ENCODE assay signal across 19 cellular contexts in the genomic region with DNA sequence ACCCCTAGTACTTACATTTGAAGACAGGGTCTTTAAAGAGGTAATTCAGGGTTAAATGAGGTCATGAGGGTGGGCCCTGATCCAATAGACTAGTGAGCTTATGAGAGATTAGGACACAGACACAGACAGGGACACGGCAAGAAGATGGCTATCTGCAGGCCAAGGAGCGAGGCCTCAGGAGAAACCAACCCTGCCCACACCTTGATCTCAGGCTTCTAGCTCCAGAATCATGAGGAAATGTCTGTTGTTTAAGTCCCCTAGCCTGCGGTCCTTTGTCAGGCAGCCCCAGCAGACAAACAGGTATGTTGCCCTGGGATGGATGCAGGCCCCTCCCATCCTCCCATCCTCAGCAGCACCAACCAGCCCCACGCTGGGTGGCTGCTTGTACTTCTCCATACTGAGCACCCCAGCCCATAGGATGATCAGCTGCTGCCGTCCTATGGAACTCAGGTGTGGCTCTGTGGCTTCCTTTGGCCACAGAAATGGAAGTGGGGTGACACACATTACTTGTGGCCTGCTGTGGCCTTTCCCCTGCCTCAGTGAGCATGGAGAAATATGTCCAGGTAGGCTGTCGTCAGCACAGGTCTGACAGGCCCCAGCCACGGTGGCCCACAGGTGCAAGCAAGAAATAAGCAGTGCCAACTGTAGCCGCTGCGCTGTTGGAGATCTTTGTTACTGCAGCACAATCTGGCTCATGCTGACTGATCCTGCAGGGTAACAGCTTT.
"Had no signal": no experiment of that assay in that cellular context is flagged by ENCODE, and none has a peak within 500 bp of the region (broad histone marks: within the 10 kb centered on the region; RNA-seq: fewer than 3 reads in every experiment).

No MANE protein-coding gene starts in this region.

- ATAC-seq: activated CD8-positive, alpha-beta T cell treated with anti-CD3 and anti-CD28 coated beads for 36 hours; foreskin keratinocyte; natural killer cell treated with Interleukin-12 subunit alpha and Interleukin-12 subunit beta and Interleukin-15 and Interleukin-18, amount 100 ng/mL, for 72 hours had no signal

- H3K9me3 ChIP-seq: ascending aorta, colonic mucosa, thyroid gland had no signal

- H3K27me3 Mint-ChIP-seq: activated B cell treated with CpG ODN at 0.5 μM for 24 hours; activated CD8-positive, alpha-beta T cell treated with anti-CD3 and anti-CD28 coated beads for 36 hours; activated naive CD4-positive, alpha-beta T cell treated with anti-CD3 and anti-CD28 coated beads, Interleukin-2, amount 10 ng/mL, durations not matched to agents 7 days and 5 days; central memory CD8-positive, alpha-beta T cell; natural killer cell treated with Interleukin-12 subunit alpha and Interleukin-12 subunit beta and Interleukin-15 and Interleukin-18, amount 100 ng/mL, for 72 hours had no signal

- H3K4me1 ChIP-seq: colonic mucosa had no signal

- H3K36me3 Mint-ChIP-seq: natural killer cell treated with Interleukin-12 subunit alpha and Interleukin-12 subunit beta and Interleukin-15 and Interleukin-18, amount 100 ng/mL, for 72 hours had no signal

- H3K9me3 Mint-ChIP-seq: activated B cell treated with CpG ODN at 0.5 μM for 24 hours; activated CD8-positive, alpha-beta T cell treated with anti-CD3 and anti-CD28 coated beads for 36 hours; central memory CD8-positive, alpha-beta T cell; natural killer cell treated with Interleukin-12 subunit alpha and Interleukin-12 subunit beta and Interleukin-15 and Interleukin-18, amount 100 ng/mL, for 72 hours had no signal

- H3K27me3 ChIP-seq: ascending aorta, colonic mucosa, foreskin keratinocyte, thyroid gland had no signal

- H3K36me3 ChIP-seq: colonic mucosa had no signal

- H3K4me3 Mint-ChIP-seq: activated B cell treated with CpG ODN at 0.5 μM for 24 hours; activated CD8-positive, alpha-beta T cell treated with anti-CD3 and anti-CD28 coated beads for 36 hours; activated naive CD4-positive, alpha-beta T cell treated with anti-CD3 and anti-CD28 coated beads, Interleukin-2, amount 10 ng/mL, durations not matched to agents 7 days and 5 days; central memory CD8-positive, alpha-beta T cell; endodermal cell; natural killer cell treated with Interleukin-12 subunit alpha and Interleukin-12 subunit beta and Interleukin-15 and Interleukin-18, amount 100 ng/mL, for 72 hours had no signal

- H3K27ac Mint-ChIP-seq: activated B cell treated with CpG ODN at 0.5 μM for 24 hours; activated CD8-positive, alpha-beta T cell treated with anti-CD3 and anti-CD28 coated beads for 36 hours; activated naive CD4-positive, alpha-beta T cell treated with anti-CD3 and anti-CD28 coated beads, Interleukin-2, amount 10 ng/mL, durations not matched to agents 7 days and 5 days; endodermal cell; natural killer cell treated with Interleukin-12 subunit alpha and Interleukin-12 subunit beta and Interleukin-15 and Interleukin-18, amount 100 ng/mL, for 72 hours had no signal

- H3K27ac ChIP-seq: colonic mucosa, epithelial cell of prostate, foreskin keratinocyte had no signal

- H3K4me3 ChIP-seq: ascending aorta, colonic mucosa, lung, thyroid gland had no signal

- DNase-seq: activated B cell treated with CpG ODN at 0.5 μM for 24 hours; activated CD4-positive, alpha-beta T cell treated with anti-CD3 and anti-CD28 coated beads for 4 hours; activated CD8-positive, alpha-beta T cell treated with anti-CD3 and anti-CD28 coated beads for 36 hours; activated effector memory CD4-positive, alpha-beta T cell treated with Interleukin-2 at 50 U/mL for 16 hours; activated naive CD4-positive, alpha-beta T cell treated with anti-CD3 and anti-CD28 coated beads, Interleukin-2, amount 10 ng/mL, durations not matched to agents 7 days and 5 days; activated T-cell treated with anti-CD3 and anti-CD28 coated beads, Interleukin-2, amount 50 U/mL, for 48 hours; colonic mucosa; endodermal cell; foreskin keratinocyte; hypothalamus; stimulated activated CD8-positive, alpha-beta memory T cell treated with anti-CD3 and anti-CD28 coated beads, Interleukin-4, amount 100 ng/mL, for 48 hours; stimulated activated naive CD4-positive, alpha-beta T cell treated with Interleukin-2 at 50 U/mL for 16 hours; T-helper 2 cell; thyroid gland had no signal
